Comparison of ENCODE assay signal across 11 cellular contexts in the genomic region with DNA sequence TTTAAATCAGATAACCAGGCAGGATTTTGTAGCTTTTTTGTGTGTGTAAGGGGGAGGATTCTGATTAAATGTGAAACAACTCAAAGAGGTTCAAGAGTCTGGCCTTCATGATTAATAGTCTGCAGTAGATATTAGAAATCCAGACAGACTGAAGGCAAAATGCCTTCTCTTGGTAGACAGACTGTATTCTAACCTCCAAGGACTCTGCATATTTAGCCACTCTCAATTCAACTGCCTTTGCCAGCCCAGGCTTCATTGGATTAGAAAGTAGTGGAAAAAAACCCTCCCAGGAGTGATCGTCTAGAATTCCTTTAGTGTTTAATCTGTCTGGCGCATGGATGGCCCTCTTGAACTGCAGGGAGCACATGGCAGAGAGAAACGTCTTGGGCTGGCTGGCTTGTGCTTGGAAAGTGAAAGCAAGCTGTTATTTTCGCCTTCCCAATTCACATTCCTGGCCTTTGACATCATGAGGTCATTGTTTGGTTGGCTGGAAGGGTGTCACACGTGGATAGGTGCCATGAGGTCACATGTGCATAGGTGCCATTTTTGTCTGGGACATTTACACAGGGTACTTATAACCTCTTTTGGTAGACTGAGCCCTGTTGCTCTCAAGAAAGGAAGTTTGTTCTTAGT. TPM values are rescaled to one million over a fixed set of nuclear protein-coding genes. Genes with fewer than 3 reads are reported as not detected.
A peak's percentile ranks its signal among the peaks of the same experiment; 100 is the strongest.
DNase-seq lines count a peak whose midpoint lies in the region; ATAC-seq and TF ChIP-seq lines count a peak whose summit lies in the region.
"Had no signal": no experiment of that assay in that cellular context is flagged by ENCODE, and none has a peak within 500 bp of the region (broad histone marks: within the 10 kb centered on the region; RNA-seq: fewer than 3 reads in every experiment).

No MANE protein-coding gene starts in this region.

- WGBS in neuronal stem cell (ENCODE audit: extremely low coverage in 2 of 2, insufficient read length in 2 of 2, insufficient replicate concordance in 1 of 2), 2 donors, result no CpG with 5 or more reads among the region's 5 CpGs

- BruUV-seq in PC-3 (replicated peaks; lab: Mats Ljungman, UMichigan), result no TSS peak

- H2AFZ ChIP-seq in PC-3 (ENCODE audit: low read length) (peak overlapping the region; percentile 53), neuronal stem cell (ENCODE audit: low read length) (peak overlapping the region; percentile 79)

- no peaks in the 10 kb centered on the region for H3K9me3 Mint-ChIP-seq in CD4-positive, CD25-positive, alpha-beta regulatory T cell
- H3K9me3 Mint-ChIP-seq: dendritic cell treated with granulocyte-macrophage colony-stimulating factor and Interleukin-4, amounts not matched to agents 40 ng/mL and 50 ng/mL, for 4 days; stimulated activated naive B cell treated with anti-CD40 and anti-IgM and Interleukin-4, amounts not matched to agents 10 μg/mL and 1 μg/mL and 100 μg/mL, for 72 hours had no signal

- H3K18ac ChIP-seq in neuronal stem cell (ENCODE audit: low read length), result no peak overlapping the region

- H3K79me2 ChIP-seq in PC-3 (ENCODE audit: low read length), result no peaks in the 10 kb centered on the region

- H3K36me3 Mint-ChIP-seq in CD4-positive, CD25-positive, alpha-beta regulatory T cell, result peaks cover 26% of the 10 kb centered on the region

- no peaks in the 10 kb centered on the region for H3K27me3 ChIP-seq in CD4-positive, CD25-positive, alpha-beta regulatory T cell (ENCODE audit: control insufficient read depth, insufficient read depth, low read length)
- no peaks in the 10 kb centered on the region for H3K27me3 ChIP-seq in PC-3 (ENCODE audit: low read length)
- no peaks in the 10 kb centered on the region for H3K27me3 ChIP-seq in neuronal stem cell (ENCODE audit: control insufficient read depth in 3 of 3, insufficient read depth in 3 of 3, low read depth in 1 of 3, low read length in 3 of 3)

- H3F3A ChIP-seq in PC-3 (ENCODE audit: low read length, unreplicated experiment), result no peaks in the 10 kb centered on the region

- H3K4me1 Mint-ChIP-seq in CD4-positive, CD25-positive, alpha-beta regulatory T cell, result peaks cover 14 to 49% (median 34%) of the 10 kb centered on the region in 4 donors

- H3K4ac ChIP-seq in neuronal stem cell (ENCODE audit: low read length), result no peak overlapping the region

- POLR2A ChIA-PET in PC-3 (lab: Charles Lee; ENCODE audit: unreplicated experiment), result interaction anchor here (0.6 kb wide), 1 partner anchor 9 kb away, joined by 3 read pairs; no protein-coding TSS in a partner anchor

- no peak for ATAC-seq in CD4-positive, CD25-positive, alpha-beta regulatory T cell (ENCODE audit: low read depth in 2 of 2)
- no peak for ATAC-seq in PC-3

- H3K4me2 ChIP-seq in PC-3 (ENCODE audit: low read length) (no peak overlapping the region), neuronal stem cell (ENCODE audit: insufficient read depth, low read length, poor library complexity, severe bottlenecking) (no peak overlapping the region)

- H3K36me3 ChIP-seq in CD4-positive, CD25-positive, alpha-beta regulatory T cell (ENCODE audit: control insufficient read depth, insufficient read depth, low read length), result no peaks in the 10 kb centered on the region
- H3K36me3 ChIP-seq in PC-3 (ENCODE audit: low read depth, low read length), result no peaks in the 10 kb centered on the region
- H3K36me3 ChIP-seq in neuronal stem cell (replicated peaks in 1 of 2; ENCODE audit: control insufficient read depth in 2 of 2, insufficient read depth in 2 of 2, low read length in 2 of 2), result no peaks in the 10 kb centered on the region

- DNase-seq in CD4-positive, CD25-positive, alpha-beta regulatory T cell, result no peak
- DNase-seq in PC-3 (peak; percentile 20), fibroblast of mammary gland (ENCODE audit: low read depth) (peak; percentile 83), neuronal stem cell (ENCODE audit: low spot score) (no peak), medulla oblongata (ENCODE audit: extremely low spot score) (no peak), NCI-H345 treated with DMSO at 0.1 percent for 48 hours (lab: John Stamatoyannopoulos, UW; ENCODE audit: unreplicated experiment) (no peak), Kasumi-1 (lab: John Stamatoyannopoulos, UW) (no peak)
- no peak for DNase-seq in activated CD4-positive, CD25-positive, alpha-beta regulatory T cell treated with anti-CD3 and anti-CD28 coated beads, Interleukin-2, amount 50 U/mL, for 72 hours
- DNase-seq: GDM1; stimulated activated naive B cell treated with anti-CD40 and anti-IgM and Interleukin-4, amounts not matched to agents 10 μg/mL and 1 μg/mL and 100 μg/mL, for 72 hours had no signal

- no peak overlapping the region for H3K9ac ChIP-seq in PC-3 (ENCODE audit: low read length)
- no peak overlapping the region for H3K9ac ChIP-seq in neuronal stem cell (ENCODE audit: low read depth, low read length, poor library complexity)

- H3K4me1 ChIP-seq in CD4-positive, CD25-positive, alpha-beta regulatory T cell (ENCODE audit: control insufficient read depth, insufficient read depth, low read length, poor library complexity, severe bottlenecking), result peaks cover 11% of the 10 kb centered on the region
- H3K4me1 ChIP-seq in PC-3 (ENCODE audit: insufficient read depth, low read length), result peaks cover 5% of the 10 kb centered on the region; the same call in 1 of the 2 replicates
- H3K4me1 ChIP-seq in neuronal stem cell (ENCODE audit: control insufficient read depth in 2 of 2, insufficient read depth in 1 of 2, low read depth in 1 of 2, low read length in 2 of 2), result peaks cover 7 to 11% of the 10 kb centered on the region in 2 donors

- no peaks in the 10 kb centered on the region for H3K9me2 ChIP-seq in PC-3 (replicated peaks; ENCODE audit: low read length)

- H2BK15ac ChIP-seq in neuronal stem cell (ENCODE audit: low read length), result no peak overlapping the region

- no peak overlapping the region for H3K23ac ChIP-seq in neuronal stem cell (ENCODE audit: low read depth, low read length, poor library complexity)

- H2AK5ac ChIP-seq in neuronal stem cell (ENCODE audit: low read depth, low read length), result no peak overlapping the region

- no peak overlapping the region for H2BK5ac ChIP-seq in neuronal stem cell (ENCODE audit: low read length)

- no peak overlapping the region for H2BK12ac ChIP-seq in neuronal stem cell (ENCODE audit: low read length)

- H2BK120ac ChIP-seq in neuronal stem cell (ENCODE audit: low read depth, low read length), result no peak overlapping the region

- no peak overlapping the region for H3K27ac ChIP-seq in CD4-positive, CD25-positive, alpha-beta regulatory T cell (ENCODE audit: insufficient read depth, low read length, poor library complexity, severe bottlenecking)
- H3K27ac ChIP-seq in PC-3 (ENCODE audit: low read length) (no peak overlapping the region), neuronal stem cell (replicated peaks; ENCODE audit: low read length) (no peak overlapping the region)

- peak overlapping the region in 2 of 3 donors; percentile 0 to 1 for H3K27ac Mint-ChIP-seq in CD4-positive, CD25-positive, alpha-beta regulatory T cell
- H3K27ac Mint-ChIP-seq: dendritic cell treated with granulocyte-macrophage colony-stimulating factor and Interleukin-4, amounts not matched to agents 40 ng/mL and 50 ng/mL, for 4 days had no signal

- H4K91ac ChIP-seq in neuronal stem cell (ENCODE audit: low read depth, low read length, poor library complexity), result no peak overlapping the region

- no peak overlapping the region for H3K4me3 Mint-ChIP-seq in CD4-positive, CD25-positive, alpha-beta regulatory T cell
- H3K4me3 Mint-ChIP-seq: dendritic cell treated with granulocyte-macrophage colony-stimulating factor and Interleukin-4, amounts not matched to agents 40 ng/mL and 50 ng/mL, for 4 days had no signal

- no peaks in the 10 kb centered on the region for H3K9me3 ChIP-seq in CD4-positive, CD25-positive, alpha-beta regulatory T cell (ENCODE audit: control insufficient read depth in 2 of 2, low read length in 2 of 2)
- H3K9me3 ChIP-seq in PC-3 (ENCODE audit: low read length), result no peaks in the 10 kb centered on the region
- H3K9me3 ChIP-seq in neuronal stem cell (replicated peaks in 1 of 2; ENCODE audit: control insufficient read depth in 2 of 2, insufficient read depth in 1 of 2, low read depth in 1 of 2, low read length in 2 of 2), result no peaks in the 10 kb centered on the region

- intact Hi-C loops in PC-3 (cut with micrococcal nuclease), result no loop called here

- H3K27me3 Mint-ChIP-seq in CD4-positive, CD25-positive, alpha-beta regulatory T cell, result no peaks in the 10 kb centered on the region
- H3K27me3 Mint-ChIP-seq: dendritic cell treated with granulocyte-macrophage colony-stimulating factor and Interleukin-4, amounts not matched to agents 40 ng/mL and 50 ng/mL, for 4 days; stimulated activated naive B cell treated with anti-CD40 and anti-IgM and Interleukin-4, amounts not matched to agents 10 μg/mL and 1 μg/mL and 100 μg/mL, for 72 hours had no signal

- TF ChIP-seq CTCF in PC-3 (conservative IDR thresholded peaks at IDR 0.05; ENCODE audit: low read depth, low read length) (no peak), fibroblast of mammary gland (conservative IDR thresholded peaks at IDR 0.05; ENCODE audit: control insufficient read depth, insufficient read depth, low read depth, low read length) (no peak)

- H3K4me3 ChIP-seq in CD4-positive, CD25-positive, alpha-beta regulatory T cell (ENCODE audit: low read depth, low read length), result no peak overlapping the region
- H3K4me3 ChIP-seq in PC-3 (ENCODE audit: low read length) (no peak overlapping the region), fibroblast of mammary gland (ENCODE audit: control insufficient read depth, low read depth, low read length) (no peak overlapping the region), neuronal stem cell (ENCODE audit: low read length in 2 of 2) (no peak overlapping the region)

- no peaks in the 10 kb centered on the region for H4K20me1 ChIP-seq in PC-3 (ENCODE audit: low read length)

- H3K14ac ChIP-seq in neuronal stem cell (ENCODE audit: low read length), result no peak overlapping the region

- H4K8ac ChIP-seq in neuronal stem cell (ENCODE audit: low read depth, low read length), result no peak overlapping the region

- no peaks in the 10 kb centered on the region for H3K79me1 ChIP-seq in neuronal stem cell (ENCODE audit: low read depth, low read length)

- CTCF ChIA-PET in PC-3 (lab: Charles Lee), result no interaction called here

RNA-seq across cellular contexts. Expression of gene NEDD9, which starts 30.8 kb away (rescaled TPM):
- 104 TPM for total RNA-seq in CD4-positive, CD25-positive, alpha-beta regulatory T cell
- 10 to 100 TPM; 18.1 to 21.5 (median 19.9) TPM for polyA plus RNA-seq in CD4-positive, CD25-positive, alpha-beta regulatory T cell
- total RNA-seq in PC-3 (2014; rRNA removed), result 12.1 and 13.9 TPM in 2 replicates
- polyA plus RNA-seq in neuronal stem cell (2013, experiment 1 of 2), result 6.2 TPM
- 6.4 TPM for polyA plus RNA-seq in neuronal stem cell (2013, experiment 2 of 2)

Comparison
In these comparisons a context has a peak if more than half of its experiments do, and no peak if none do; other contexts are left out.
1. DNase-seq: peak in PC-3 (single experiment) and fibroblast of mammary gland (single experiment); none in CD4-positive, CD25-positive, alpha-beta regulatory T cell (0 of 3), neuronal stem cell (single experiment), medulla oblongata (single experiment), NCI-H345 treated with DMSO at 0.1 percent for 48 hours (single experiment), activated CD4-positive, CD25-positive, alpha-beta regulatory T cell treated with anti-CD3 and anti-CD28 coated beads, Interleukin-2, amount 50 U/mL, for 72 hours (single experiment) and Kasumi-1 (0 of 2).